Comparison of ENCODE assay signal across 1 cellular context in the genomic region with DNA sequence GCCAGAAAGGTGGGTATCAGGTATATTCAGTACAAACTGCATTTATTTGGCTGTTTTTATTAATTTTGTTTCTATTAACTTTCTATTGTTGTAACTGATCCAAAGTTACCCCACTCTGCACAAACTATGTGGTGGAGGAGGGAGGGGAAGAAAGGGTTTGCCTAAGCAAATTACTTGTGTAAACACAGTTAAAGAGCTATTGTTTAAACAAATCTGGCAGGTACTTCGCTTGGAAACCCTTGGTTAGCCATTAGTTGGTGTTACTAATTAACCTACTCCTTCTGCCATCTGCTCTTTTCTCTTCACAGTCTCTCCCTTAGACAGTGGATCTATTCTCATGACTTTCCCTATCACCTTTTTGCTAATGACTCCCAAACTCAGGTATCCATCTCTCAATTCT.
TF ChIP-seq lines count a peak whose summit lies in the region.

No MANE protein-coding gene starts in this region.

TF ChIP-seq in HepG2, 621 proteins besides CTCF, POLR2A, EP300 and RAD21 (continued from another document and continues in another):
- no peak for TF ChIP-seq ZNF407 (CRISPR knock-in tag; IDR thresholded peaks at IDR 0.05; ENCODE audit: not compliant biosample characterization)
- TF ChIP-seq POLR2AphosphoS2 (IDR thresholded peaks at IDR 0.05; ENCODE audit: low read depth, low read length), result no peak
- TF ChIP-seq TCF12 (IDR thresholded peaks at IDR 0.05), result no peak
- TF ChIP-seq TCF12 (CRISPR knock-in tag; IDR thresholded peaks at IDR 0.05), result no peak
- no peak for TF ChIP-seq ZNF549 (CRISPR knock-in tag; IDR thresholded peaks at IDR 0.05)
- TF ChIP-seq ZNF510 (CRISPR knock-in tag; IDR thresholded peaks at IDR 0.05; ENCODE audit: low read depth), result no peak
- TF ChIP-seq NFYB (CRISPR knock-in tag; IDR thresholded peaks at IDR 0.05), result no peak
- TF ChIP-seq ZNF589 (CRISPR knock-in tag; conservative IDR thresholded peaks at IDR 0.05), result no peak
- no peak for TF ChIP-seq E2F2 (CRISPR knock-in tag; IDR thresholded peaks at IDR 0.05; ENCODE audit: borderline replicate concordance)
- no peak for TF ChIP-seq HMGA1 (CRISPR knock-in tag; conservative IDR thresholded peaks at IDR 0.05)
- no peak for TF ChIP-seq SMYD3 (CRISPR knock-in tag; IDR thresholded peaks at IDR 0.05)
- no peak for TF ChIP-seq MAF1 (CRISPR knock-in tag; IDR thresholded peaks at IDR 0.05; ENCODE audit: borderline replicate concordance)
- TF ChIP-seq AKAP8 (CRISPR knock-in tag; IDR thresholded peaks at IDR 0.05), result no peak
- TF ChIP-seq E2F5 (CRISPR knock-in tag; conservative IDR thresholded peaks at IDR 0.05), result no peak
- no peak for TF ChIP-seq ARID4A (CRISPR knock-in tag; IDR thresholded peaks at IDR 0.05; ENCODE audit: borderline replicate concordance)
- TF ChIP-seq ARNT2 (CRISPR knock-in tag; IDR thresholded peaks at IDR 0.05; ENCODE audit: low read depth), result no peak
- TF ChIP-seq ZBTB43 (CRISPR knock-in tag; conservative IDR thresholded peaks at IDR 0.05), result no peak
- no peak for TF ChIP-seq REL (CRISPR knock-in tag; conservative IDR thresholded peaks at IDR 0.05)
- no peak for TF ChIP-seq THYN1 (CRISPR knock-in tag; IDR thresholded peaks at IDR 0.05; ENCODE audit: borderline replicate concordance, low read depth)
- TF ChIP-seq ZFP36 (IDR thresholded peaks at IDR 0.05; ENCODE audit: borderline replicate concordance, low read depth, low read length, partially characterized antibody), result no peak
- TF ChIP-seq MATR3 (CRISPR knock-in tag; IDR thresholded peaks at IDR 0.05), result no peak
- TF ChIP-seq CBX5 (CRISPR knock-in tag; IDR thresholded peaks at IDR 0.05; ENCODE audit: borderline replicate concordance), result no peak
- TF ChIP-seq ESRRA (CRISPR knock-in tag; IDR thresholded peaks at IDR 0.05; ENCODE audit: low read depth), result no peak
- no peak for TF ChIP-seq ZKSCAN8 (CRISPR knock-in tag; IDR thresholded peaks at IDR 0.05; ENCODE audit: borderline replicate concordance)
- no peak for TF ChIP-seq ZNF17 (CRISPR knock-in tag; IDR thresholded peaks at IDR 0.05)
- peak; percentile 86; the same call in 1 of the 2 replicates for TF ChIP-seq TBX3 (IDR thresholded peaks at IDR 0.05; ENCODE audit: borderline replicate concordance)
- no peak for TF ChIP-seq TFDP1 (CRISPR knock-in tag; IDR thresholded peaks at IDR 0.05; ENCODE audit: borderline replicate concordance)
- no peak for TF ChIP-seq ZKSCAN5 (CRISPR knock-in tag; IDR thresholded peaks at IDR 0.05)
- TF ChIP-seq, protein P1, sequence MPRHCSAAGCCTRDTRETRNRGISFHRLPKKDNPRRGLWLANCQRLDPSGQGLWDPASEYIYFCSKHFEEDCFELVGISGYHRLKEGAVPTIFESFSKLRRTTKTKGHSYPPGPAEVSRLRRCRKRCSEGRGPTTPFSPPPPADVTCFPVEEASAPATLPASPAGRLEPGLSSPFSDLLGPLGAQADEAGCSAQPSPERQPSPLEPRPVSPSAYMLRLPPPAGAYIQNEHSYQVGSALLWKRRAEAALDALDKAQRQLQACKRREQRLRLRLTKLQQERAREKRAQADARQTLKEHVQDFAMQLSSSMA (CRISPR knock-in tag; IDR thresholded peaks at IDR 0.05), result no peak
- no peak for TF ChIP-seq PHB2 (IDR thresholded peaks at IDR 0.05; ENCODE audit: partially characterized antibody)
- no peak for TF ChIP-seq ZNF7 (CRISPR knock-in tag; IDR thresholded peaks at IDR 0.05)
- TF ChIP-seq, protein P2, sequence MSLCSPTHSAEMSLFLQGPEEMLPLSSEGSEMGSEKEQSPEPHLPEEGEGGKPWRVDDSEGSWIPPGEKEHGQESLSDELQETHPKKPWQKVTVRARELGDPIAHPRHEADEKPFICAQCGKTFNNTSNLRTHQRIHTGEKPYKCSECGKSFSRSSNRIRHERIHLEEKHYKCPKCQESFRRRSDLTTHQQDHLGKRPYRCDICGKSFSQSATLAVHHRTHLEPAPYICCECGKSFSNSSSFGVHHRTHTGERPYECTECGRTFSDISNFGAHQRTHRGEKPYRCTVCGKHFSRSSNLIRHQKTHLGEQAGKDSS (CRISPR knock-in tag; IDR thresholded peaks at IDR 0.05; ENCODE audit: borderline replicate concordance, low read depth), result no peak
- TF ChIP-seq SMARCC2 (IDR thresholded peaks at IDR 0.05), result no peak
- no peak for TF ChIP-seq ZNF558 (CRISPR knock-in tag; IDR thresholded peaks at IDR 0.05; ENCODE audit: borderline replicate concordance)
- no peak for TF ChIP-seq ATRX (CRISPR knock-in tag; IDR thresholded peaks at IDR 0.05; ENCODE audit: borderline replicate concordance)
- no peak for TF ChIP-seq SRF (IDR thresholded peaks at IDR 0.05; ENCODE audit: low read depth, low read length)
- no peak; the same call in 1 of the 2 replicates for TF ChIP-seq NCOR1 (IDR thresholded peaks at IDR 0.05; ENCODE audit: borderline replicate concordance, low read length)
- 0 out of 2 replicates have a peak, but pooled peaks have one; percentile 36 for TF ChIP-seq ERF (CRISPR knock-in tag; IDR thresholded peaks at IDR 0.05)
- TF ChIP-seq HOXA3 (CRISPR knock-in tag; IDR thresholded peaks at IDR 0.05), result no peak
- TF ChIP-seq SRSF1 (optimal IDR thresholded peaks at IDR 0.05; ENCODE audit: low read depth, low read length), result no peak
- TF ChIP-seq ZNF557 (CRISPR knock-in tag; IDR thresholded peaks at IDR 0.05), result no peak
- TF ChIP-seq PITX1 (CRISPR knock-in tag; IDR thresholded peaks at IDR 0.05), result peak; percentile 56; the same call in 1 of the 2 replicates
